In genomic region chr11:85826096-85826855, GRCh38 we compare ENCODE assay signal across 8 cellular contexts. TPM values are rescaled to one million over a fixed set of nuclear protein-coding genes. Genes with fewer than 3 reads are reported as not detected.
DNase-seq lines count a peak whose midpoint lies in the region; ATAC-seq, FAIRE-seq and TF ChIP-seq lines count a peak whose summit lies in the region.

No MANE protein-coding gene starts in this region.

- peak; percentile 78 to 81 for ATAC-seq in A549
- no peak for ATAC-seq in GM21825 (IDR thresholded peaks at IDR 0.05; ENCODE audit: unreplicated experiment)

- FAIRE-seq in A549 (lab: Jason Lieb, UNC) = no peak

- DNase-seq in A549 (ENCODE audit: low read depth in 1 of 2, low spot score in 1 of 2) = peak; percentile 58 to 84
- peak; percentile 19 for DNase-seq in GM12865 (ENCODE audit: low read depth)
- DNase-seq in LoVo (ENCODE audit: low spot score) = peak; percentile 41
- DNase-seq in adipocyte (ENCODE audit: low read depth) = peak; percentile 50
- peak; percentile 58 for DNase-seq in hepatic stellate cell (ENCODE audit: low spot score)
- DNase-seq in stromal cell of bone marrow (ENCODE audit: low read depth) = peak; percentile 21
- DNase-seq in NCI-H1694 (lab: John Stamatoyannopoulos, UW) = no peak

- CTCF ChIA-PET in A549 (lab: Yijun Ruan, JAX) = interaction anchor here (0.6 to 5.2 kb wide), 26 partner anchors 9 to 230 kb away, joined by 3 to 35 read pairs (median 4); partner anchors contain the start of gene CCDC83

- POLR2A ChIA-PET in A549 (lab: Yijun Ruan, JAX) = interaction anchor here (1.6 kb wide), 1 partner anchor 161 kb away, joined by 4 read pairs; the partner anchor contains the start of gene CREBZF

- 68% methylated on average over 7 of the region's 7 CpGs for WGBS in A549 (ENCODE audit: missing lambda C conversion rate)

- H3K9me3 ChIP-seq in A549 = no peaks in the 10 kb centered on the region
- H3K9me3 ChIP-seq in adipocyte (ENCODE audit: control insufficient read depth, low read length) = no peaks in the 10 kb centered on the region

- no peak for TF ChIP-seq EP300 in A549 (IDR thresholded peaks at IDR 0.05)

- H3K36me3 ChIP-seq in adipocyte (ENCODE audit: control insufficient read depth, insufficient read depth, low read length, severe bottlenecking) = no peaks in the 10 kb centered on the region

- TF ChIP-seq CTCF in A549 (IDR thresholded peaks at IDR 0.05) (peak; percentile 60), GM12865 (IDR thresholded peaks at IDR 0.05; ENCODE audit: insufficient read depth, low read depth, low read length, missing control alignments) (peak; percentile 37)

- peak overlapping the region; percentile 71 to 80; a peak in 4 of 6 replicates for H3K27ac ChIP-seq in A549

- peak overlapping the region; percentile 88 for H3K4me2 ChIP-seq in A549

- no peaks in the 10 kb centered on the region for H3K27me3 ChIP-seq in adipocyte (replicated peaks; ENCODE audit: control insufficient read depth, insufficient read depth, low read length)

- no peak overlapping the region for H3K9ac ChIP-seq in adipocyte (ENCODE audit: low read length)

- peaks cover 62% of the 10 kb centered on the region for H3K4me1 ChIP-seq in A549
- H3K4me1 ChIP-seq in adipocyte (ENCODE audit: control insufficient read depth, insufficient read depth, low read length) = peaks cover 33% of the 10 kb centered on the region

- no peak for TF ChIP-seq POLR2A in A549 (IDR thresholded peaks at IDR 0.05; ENCODE audit: low read length)

- no peak overlapping the region for H3K4me3 ChIP-seq in A549
- no peak overlapping the region for H3K4me3 ChIP-seq in GM12865 (ENCODE audit: low read depth, low read length)
- no peak overlapping the region for H3K4me3 ChIP-seq in adipocyte (ENCODE audit: low read length)

- TF ChIP-seq RAD21 in A549 (conservative IDR thresholded peaks at IDR 0.05 in 1 of 2, IDR thresholded peaks at IDR 0.05 in 1 of 2) = peak; percentile 59 to 74

TF ChIP-seq in A549, 52 proteins besides CTCF, POLR2A, EP300 and RAD21:
- TF ChIP-seq ELK1 (IDR thresholded peaks at IDR 0.05; ENCODE audit: low read depth, low read length) (no peak), TFCP2L1 (CRISPR knock-in tag; IDR thresholded peaks at IDR 0.05) (no peak), SMC3 (IDR thresholded peaks at IDR 0.05) (peak; percentile 81)

RNA-seq across cellular contexts. Expression of gene SYTL2, which starts 15.3 kb away (rescaled TPM):
- polyA plus RNA-seq in A549 (2011; rRNA removed) (34.2 and 41.6 TPM in 2 replicates), A549 (2017; fragmentation: RNase III; extraction: RNeasy Plus Mini Kit Qiagen cat#74134 plus additional on column Dnase treatment) (10.8 to 15.5 TPM (median 11.6 TPM) in 3 replicates)
- polyA plus RNA-seq in A549 (2012; cell fraction: cytosol; rRNA removed) = 4.1 and 4.6 TPM in 2 replicates
- polyA plus RNA-seq in A549 (2012; cell fraction: nucleus; rRNA removed) = 5.4 and 13.3 TPM in 2 replicates
- polyA minus RNA-seq in A549 (2011; rRNA and poly(A)+ RNA removed) = 15.1 and 16.5 TPM in 2 replicates

RNA-seq across cellular contexts. Expression of gene CCDC83, which starts 28.9 kb away (rescaled TPM):
- polyA plus RNA-seq in A549 (2011; rRNA removed) (not detected in 2 replicates), A549 (2017; fragmentation: RNase III; extraction: RNeasy Plus Mini Kit Qiagen cat#74134 plus additional on column Dnase treatment) (not detected in 3 replicates)
- polyA plus RNA-seq in A549 (2012; cell fraction: cytosol; rRNA removed) = not detected in 2 replicates
- not detected in 2 replicates for polyA plus RNA-seq in A549 (2012; cell fraction: nucleus; rRNA removed)
- polyA minus RNA-seq in A549 (2011; rRNA and poly(A)+ RNA removed) = not detected in 2 replicates
